ENCODE assay signal across 26 cellular contexts in genomic region chr10:1626835-1627234, GRCh38.
"Had no signal": no experiment of that assay in that cellular context is flagged by ENCODE, and none has a peak within 500 bp of the region (broad histone marks: within the 10 kb centered on the region; RNA-seq: fewer than 3 reads in every experiment).

No MANE protein-coding gene starts in this region.

- H3K27ac ChIP-seq: adrenal gland, body of pancreas, colonic mucosa, esophagus muscularis mucosa, foreskin keratinocyte, gastrocnemius medialis had no signal

- H3K4me1 Mint-ChIP-seq: activated CD4-positive, alpha-beta memory T cell treated with anti-CD3 and anti-CD28 coated beads, Interleukin-2, amount 10 ng/mL, durations not matched to agents 7 days and 5 days; activated naive CD8-positive, alpha-beta T cell treated with anti-CD3 and anti-CD28 coated beads for 36 hours; activated naive CD8-positive, alpha-beta T cell treated with anti-CD3 and anti-CD28 coated beads, Interleukin-2, amount 50 U/mL, for 24 hours had no signal

- H3K36me3 Mint-ChIP-seq: activated naive CD4-positive, alpha-beta T cell treated with anti-CD3 and anti-CD28 coated beads, Interleukin-2, amount 50 U/mL, for 24 hours; activated naive CD8-positive, alpha-beta T cell treated with anti-CD3 and anti-CD28 coated beads for 36 hours had no signal

- H3K4me1 ChIP-seq: adrenal gland, body of pancreas, colonic mucosa, esophagus muscularis mucosa, foreskin keratinocyte, gastrocnemius medialis had no signal

- H3K27me3 ChIP-seq: adrenal gland, body of pancreas, colonic mucosa, foreskin keratinocyte, gastrocnemius medialis had no signal

- H3K4me3 Mint-ChIP-seq: activated CD4-positive, alpha-beta memory T cell treated with anti-CD3 and anti-CD28 coated beads, Interleukin-2, amount 10 ng/mL, durations not matched to agents 7 days and 5 days; activated CD4-positive, alpha-beta T cell treated with anti-CD3 and anti-CD28 coated beads, Interleukin-2, amount 10 ng/mL, durations not matched to agents 7 days and 5 days; activated naive CD4-positive, alpha-beta T cell treated with anti-CD3 and anti-CD28 coated beads for 36 hours; activated naive CD4-positive, alpha-beta T cell treated with anti-CD3 and anti-CD28 coated beads, Interleukin-2, amount 50 U/mL, for 24 hours; activated naive CD8-positive, alpha-beta T cell treated with anti-CD3 and anti-CD28 coated beads for 36 hours; activated naive CD8-positive, alpha-beta T cell treated with anti-CD3 and anti-CD28 coated beads, Interleukin-2, amount 50 U/mL, for 24 hours; activated T-cell treated with anti-CD3 and anti-CD28 coated beads, Interleukin-2, amount 50 U/mL, for 24 hours; activated T-cell treated with anti-CD3 and anti-CD28 coated beads, Interleukin-2, amount 50 U/mL, for 72 hours had no signal

- DNase-seq: activated CD4-positive, alpha-beta memory T cell treated with anti-CD3 and anti-CD28 coated beads, Interleukin-2, amount 10 ng/mL, durations not matched to agents 7 days and 5 days; activated CD4-positive, alpha-beta T cell treated with anti-CD3 and anti-CD28 coated beads for 1 hour; activated CD4-positive, alpha-beta T cell treated with anti-CD3 and anti-CD28 coated beads for 4 hours; activated CD4-positive, alpha-beta T cell treated with anti-CD3 and anti-CD28 coated beads, Interleukin-2, amount 10 ng/mL, durations not matched to agents 7 days and 5 days; activated CD4-positive, alpha-beta T cell treated with anti-CD3 and anti-CD28 coated beads, Interleukin-2, amount 50 U/mL, for 4 hours; activated CD8-positive, alpha-beta memory T cell treated with anti-CD3 and anti-CD28 coated beads, Interleukin-2, amount 50 U/mL, for 48 hours; activated effector memory CD4-positive, alpha-beta T cell treated with Interleukin-2 at 50 U/mL for 16 hours; activated naive CD4-positive, alpha-beta T cell treated with anti-CD3 and anti-CD28 coated beads for 36 hours; activated naive CD8-positive, alpha-beta T cell treated with anti-CD3 and anti-CD28 coated beads for 36 hours; activated naive CD8-positive, alpha-beta T cell treated with anti-CD3 and anti-CD28 coated beads, Interleukin-2, amount 50 U/mL, for 24 hours; activated T-cell treated with anti-CD3 and anti-CD28 coated beads for 4 hours; activated T-cell treated with anti-CD3 and anti-CD28 coated beads, Interleukin-2, amount 50 U/mL, for 24 hours; activated T-cell treated with anti-CD3 and anti-CD28 coated beads, Interleukin-2, amount 50 U/mL, for 72 hours; adrenal gland; amygdala; aorta; body of pancreas; caudate nucleus; colonic mucosa; effector CD8-positive, alpha-beta T cell; erythroblast; foreskin keratinocyte; gastrocnemius medialis; T-helper 2 cell had no signal

- H3K27ac Mint-ChIP-seq: activated CD4-positive, alpha-beta memory T cell treated with anti-CD3 and anti-CD28 coated beads, Interleukin-2, amount 10 ng/mL, durations not matched to agents 7 days and 5 days; activated naive CD4-positive, alpha-beta T cell treated with anti-CD3 and anti-CD28 coated beads, Interleukin-2, amount 50 U/mL, for 24 hours; activated naive CD8-positive, alpha-beta T cell treated with anti-CD3 and anti-CD28 coated beads for 36 hours; activated naive CD8-positive, alpha-beta T cell treated with anti-CD3 and anti-CD28 coated beads, Interleukin-2, amount 50 U/mL, for 24 hours; activated T-cell treated with anti-CD3 and anti-CD28 coated beads, Interleukin-2, amount 50 U/mL, for 24 hours; activated T-cell treated with anti-CD3 and anti-CD28 coated beads, Interleukin-2, amount 50 U/mL, for 72 hours had no signal

- H3K9me3 Mint-ChIP-seq: activated CD4-positive, alpha-beta memory T cell treated with anti-CD3 and anti-CD28 coated beads, Interleukin-2, amount 10 ng/mL, durations not matched to agents 7 days and 5 days; activated CD4-positive, alpha-beta T cell treated with anti-CD3 and anti-CD28 coated beads, Interleukin-2, amount 10 ng/mL, durations not matched to agents 7 days and 5 days; activated naive CD4-positive, alpha-beta T cell treated with anti-CD3 and anti-CD28 coated beads for 36 hours; activated naive CD4-positive, alpha-beta T cell treated with anti-CD3 and anti-CD28 coated beads, Interleukin-2, amount 50 U/mL, for 24 hours; activated naive CD8-positive, alpha-beta T cell treated with anti-CD3 and anti-CD28 coated beads for 36 hours; activated naive CD8-positive, alpha-beta T cell treated with anti-CD3 and anti-CD28 coated beads, Interleukin-2, amount 50 U/mL, for 24 hours; activated T-cell treated with anti-CD3 and anti-CD28 coated beads, Interleukin-2, amount 50 U/mL, for 24 hours; activated T-cell treated with anti-CD3 and anti-CD28 coated beads, Interleukin-2, amount 50 U/mL, for 72 hours had no signal

- H3K36me3 ChIP-seq: adrenal gland, colonic mucosa, esophagus muscularis mucosa, gastrocnemius medialis had no signal

- H3K9me3 ChIP-seq: adrenal gland, body of pancreas, colonic mucosa, gastrocnemius medialis had no signal

- ATAC-seq: activated naive CD8-positive, alpha-beta T cell treated with anti-CD3 and anti-CD28 coated beads, Interleukin-2, amount 50 U/mL, for 24 hours; activated T-cell treated with anti-CD3 and anti-CD28 coated beads, Interleukin-2, amount 50 U/mL, for 72 hours; body of pancreas; foreskin keratinocyte; gastrocnemius medialis had no signal

- H3K4me3 ChIP-seq: adrenal gland, body of pancreas, colonic mucosa, esophagus muscularis mucosa, gastrocnemius medialis had no signal
